ENCODE assay signal across 8 cellular contexts in genomic region chr11:118435893-118436624, GRCh38. TPM values are rescaled to one million over a fixed set of nuclear protein-coding genes. Genes with fewer than 3 reads are reported as not detected.
DNase-seq lines count a peak whose midpoint lies in the region; ATAC-seq and TF ChIP-seq lines count a peak whose summit lies in the region.

KMT2A (plus strand) TSS chr11:118436492; CDS start chr11:118436513, 21 bp downstream.

- H3K4me1 Mint-ChIP-seq in Caco-2 (ENCODE audit: low read depth, unreplicated experiment) (peaks cover 27% of the 10 kb centered on the region), endothelial cell (ENCODE audit: unreplicated experiment) (peaks cover 33% of the 10 kb centered on the region)

- H4K20me1 ChIP-seq in OCI-LY1 (ENCODE audit: insufficient read depth, low read length), result no peaks in the 10 kb centered on the region

- H3K4me3 ChIP-seq in Caco-2 (ENCODE audit: low read depth, low read length) (peak within 1 kb of the TSS; percentile 97), OCI-LY1 (ENCODE audit: low read depth, low read length, poor library complexity, severe bottlenecking) (peak within 1 kb of the TSS; percentile 88)

- no peaks in the 10 kb centered on the region for H3K9me3 ChIP-seq in Caco-2
- no peaks in the 10 kb centered on the region for H3K9me3 ChIP-seq in OCI-LY1 (ENCODE audit: low read length)

- peak within 1 kb of the TSS; percentile 91 for H3K27ac ChIP-seq in OCI-LY1 (ENCODE audit: low read depth, low read length, poor library complexity, severe bottlenecking)

- H3K27me3 Mint-ChIP-seq in Caco-2 (ENCODE audit: insufficient read depth, unreplicated experiment) (no peaks in the 10 kb centered on the region), endothelial cell (ENCODE audit: unreplicated experiment) (peaks cover 6% of the 10 kb centered on the region)

- peak within 1 kb of the TSS; percentile 82 for H3K4me3 Mint-ChIP-seq in Caco-2 (ENCODE audit: unreplicated experiment)
- peak within 1 kb of the TSS; percentile 98 for H3K4me3 Mint-ChIP-seq in endothelial cell (ENCODE audit: unreplicated experiment)

- no peaks in the 10 kb centered on the region for H3F3A ChIP-seq in OCI-LY1 (ENCODE audit: insufficient read depth, low read length)

- H3K9me2 ChIP-seq in OCI-LY1 (ENCODE audit: low read depth, low read length), result no peaks in the 10 kb centered on the region

- peak within 1 kb of the TSS; percentile 99 for H3K4me2 ChIP-seq in OCI-LY1 (ENCODE audit: low read length)

- H3K27ac Mint-ChIP-seq in Caco-2 (ENCODE audit: unreplicated experiment) (peak within 1 kb of the TSS; percentile 88), endothelial cell (ENCODE audit: unreplicated experiment) (peak within 1 kb of the TSS; percentile 97)

- H3K36me3 ChIP-seq in Caco-2 (ENCODE audit: control insufficient read depth, insufficient read depth, low read length), result no peaks in the 10 kb centered on the region
- 0 out of 2 replicates have a peak, but pooled peaks cover 5% of the 10 kb centered on the region for H3K36me3 ChIP-seq in OCI-LY1 (ENCODE audit: insufficient read depth, low read length)

- ATAC-seq in GM21515 (IDR thresholded peaks at IDR 0.05; ENCODE audit: unreplicated experiment), result peak; percentile 57

- POLR2A ChIA-PET in Caco-2 (lab: Charles Lee), result interaction anchor here (0.5 to 1.3 kb wide), 6 partner anchors 9 to 184 kb away, joined by 3 to 10 read pairs (median 4); no protein-coding TSS in a partner anchor

- peaks cover 42% of the 10 kb centered on the region for H3K36me3 Mint-ChIP-seq in Caco-2 (ENCODE audit: insufficient read depth, unreplicated experiment)
- no peaks in the 10 kb centered on the region for H3K36me3 Mint-ChIP-seq in endothelial cell (ENCODE audit: low read depth, unreplicated experiment)

- peaks cover 44% of the 10 kb centered on the region for H3K79me2 ChIP-seq in OCI-LY1 (ENCODE audit: insufficient read depth, low read length)

- intact Hi-C loops in Caco-2 (cut with micrococcal nuclease; ENCODE audit: unreplicated experiment), result loop anchor here (1.0 kb wide), 3 partner anchors 35 to 121 kb away; partner anchors contain the start of gene ATP5MG

- BruUV-seq in Caco-2 (replicated peaks; lab: Mats Ljungman, UMichigan), result no TSS peak

- CTCF ChIA-PET in Caco-2 (lab: Charles Lee), result interaction anchor here (0.6 to 1.0 kb wide), 4 partner anchors 16 to 264 kb away, joined by 3 to 7 read pairs (median 6); partner anchors contain the start of gene ARCN1

- no peaks in the 10 kb centered on the region for H3K9me3 Mint-ChIP-seq in Caco-2 (ENCODE audit: unreplicated experiment)
- no peaks in the 10 kb centered on the region for H3K9me3 Mint-ChIP-seq in endothelial cell (ENCODE audit: unreplicated experiment)

- DNase-seq in Caco-2, result peak; percentile 100
- peak; percentile 85 for DNase-seq in HuH-7 (ENCODE audit: low spot score)
- DNase-seq in activated CD8-positive, alpha-beta memory T cell treated with anti-CD3 and anti-CD28 coated beads, Interleukin-2, amount 50 U/mL, for 4 hours, result peak; percentile 92
- peak; percentile 100 for DNase-seq in endothelial cell (ENCODE audit: low spot score)
- peak; percentile 94 for DNase-seq in midbrain (lab: John Stamatoyannopoulos, UW)
- DNase-seq in stimulated activated CD8-positive, alpha-beta memory T cell treated with anti-CD3 and anti-CD28 coated beads, Interleukin-15, amount 100 ng/mL, for 48 hours (ENCODE audit: low read depth in 2 of 2), result peak; percentile 91

- peak within 1 kb of the TSS; percentile 81 for H2AFZ ChIP-seq in OCI-LY1 (ENCODE audit: low read length)

- peak in 1 of 2 experiments; percentile 15 for TF ChIP-seq CTCF in Caco-2 (IDR thresholded peaks at IDR 0.05; ENCODE audit: insufficient read depth in 1 of 2, low read depth in 1 of 2, low read length in 1 of 2, severe bottlenecking in 1 of 2, unreplicated experiment in 1 of 2)
- no peak for TF ChIP-seq CTCF in OCI-LY1 (IDR thresholded peaks at IDR 0.05; ENCODE audit: low read length)
- no peak for TF ChIP-seq CTCF in endothelial cell (IDR thresholded peaks at IDR 0.05; ENCODE audit: unreplicated experiment)

- peaks cover 24% of the 10 kb centered on the region for H3K4me1 ChIP-seq in Caco-2
- H3K4me1 ChIP-seq in OCI-LY1 (ENCODE audit: insufficient read depth, low read length, severe bottlenecking), result peaks cover 41% of the 10 kb centered on the region

- H3K27me3 ChIP-seq in Caco-2 (replicated peaks; ENCODE audit: control insufficient read depth, insufficient read depth, low read length) (no peaks in the 10 kb centered on the region), OCI-LY1 (ENCODE audit: insufficient read depth, low read length) (no peaks in the 10 kb centered on the region)

- peak within 1 kb of the TSS; percentile 91 for H3K9ac ChIP-seq in OCI-LY1 (ENCODE audit: low read length)

RNA-seq across cellular contexts. Expression of gene KMT2A, which starts in this region (rescaled TPM):
- total RNA-seq in Caco-2 (2022) (93.9 and 107 TPM in 2 replicates), endothelial cell (ENCODE audit: unreplicated experiment) (104 TPM)

Comparison
In these comparisons a context has a peak if more than half of its experiments do, and no peak if none do; other contexts are left out.
1. Peak in every context shown above with its lines: DNase-seq, ATAC-seq, H3K4me3 ChIP-seq and H3K27ac ChIP-seq.